ENCODE assay signal across 23 cellular contexts in genomic region chr22:49882519-49883293, GRCh38. TPM values are rescaled to one million over a fixed set of nuclear protein-coding genes. Genes with fewer than 3 reads are reported as not detected.
DNase-seq lines count a peak whose midpoint lies in the region; ATAC-seq, FAIRE-seq and TF ChIP-seq lines count a peak whose summit lies in the region.
"Had no signal": no experiment of that assay in that cellular context is flagged by ENCODE, and none has a peak within 500 bp of the region (broad histone marks: within the 10 kb centered on the region; RNA-seq: fewer than 3 reads in every experiment).

No MANE protein-coding gene starts in this region.

- no peak for TF ChIP-seq CTCF in GM12878 (IDR thresholded peaks at IDR 0.05 in 2 of 3, conservative IDR thresholded peaks at IDR 0.05 in 1 of 3; ENCODE audit: control insufficient read depth in 2 of 3, extremely low read depth in 1 of 3, insufficient read depth in 1 of 3, low read depth in 3 of 3, low read length in 3 of 3)
- no peak for TF ChIP-seq CTCF in spleen (IDR thresholded peaks at IDR 0.05 in 8 of 11, conservative IDR thresholded peaks at IDR 0.05 in 3 of 11)

- peaks cover 36% of the 10 kb centered on the region for H3K79me2 ChIP-seq in GM12878 (ENCODE audit: control insufficient read depth, insufficient read depth, low read length)

- peaks cover 64% of the 10 kb centered on the region for H3K36me3 Mint-ChIP-seq in activated CD4-positive, alpha-beta memory T cell treated with anti-CD3 and anti-CD28 coated beads, Interleukin-2, amount 10 ng/mL, durations not matched to agents 7 days and 5 days (ENCODE audit: low read depth)
- peaks cover 33% of the 10 kb centered on the region for H3K36me3 Mint-ChIP-seq in activated CD4-positive, alpha-beta memory T cell treated with anti-CD3 and anti-CD28 coated beads for 36 hours

- peak overlapping the region; percentile 91; the same call in 1 of the 2 replicates for H3K4me2 ChIP-seq in GM12878 (ENCODE audit: control insufficient read depth, insufficient read depth)
- H3K4me2 ChIP-seq: neural progenitor cell had no signal

- SMC1A ChIA-PET in GM12878 (lab: Charles Lee; ENCODE audit: uncharacterized antibody, unreplicated experiment), result interaction anchor here (0.7 to 3.1 kb wide), 8 partner anchors 11 to 116 kb away, joined by 3 to 22 read pairs (median 4); partner anchors contain the start of genes ALG12 and CRELD2

- H4K20me1 ChIP-seq in GM12878 (ENCODE audit: control insufficient read depth, insufficient read depth), result no peaks in the 10 kb centered on the region

- no peak for DNase-seq in activated CD4-positive, alpha-beta memory T cell treated with anti-CD3 and anti-CD28 coated beads, Interleukin-2, amount 10 ng/mL, durations not matched to agents 7 days and 5 days
- no peak for DNase-seq in activated CD4-positive, alpha-beta memory T cell treated with anti-CD3 and anti-CD28 coated beads for 36 hours
- peak; percentile 49 for DNase-seq in G401 (ENCODE audit: low spot score)
- no peak for DNase-seq in GM12878 (ENCODE audit: low read depth, low spot score)
- peak; percentile 62 for DNase-seq in mesenteric fat pad (ENCODE audit: low spot score)
- DNase-seq in spleen, result no peak
- no peak for DNase-seq in activated naive CD4-positive, alpha-beta T cell treated with Interleukin-2 at 50 U/mL for 16 hours
- DNase-seq: activated CD4-positive, alpha-beta T cell treated with anti-CD3 and anti-CD28 coated beads, Interleukin-2, amount 10 ng/mL, durations not matched to agents 7 days and 5 days; DMS153; H9; left colon; NCI-H1694; NCI-H446; NK-92 treated with Interleukin-12 subunit alpha and Interleukin-12 subunit beta, amount 100 ng/mL, for 24 hours; uterus had no signal

- no peak for FAIRE-seq in GM12878 (lab: Jason Lieb, UNC)
- FAIRE-seq: bronchial epithelial cell, RCC 7860, TTC549 had no signal

- H3K4me1 Mint-ChIP-seq in activated CD4-positive, alpha-beta memory T cell treated with anti-CD3 and anti-CD28 coated beads, Interleukin-2, amount 10 ng/mL, durations not matched to agents 7 days and 5 days, result peaks cover 36% of the 10 kb centered on the region
- peaks cover 26% of the 10 kb centered on the region for H3K4me1 Mint-ChIP-seq in activated CD4-positive, alpha-beta memory T cell treated with anti-CD3 and anti-CD28 coated beads for 36 hours (ENCODE audit: low read depth)

- RAD21 ChIA-PET in GM12878 (lab: Charles Lee; ENCODE audit: unreplicated experiment), result interaction anchor here (0.8 to 2.4 kb wide), 4 partner anchors 27 to 58 kb away, joined by 3 to 8 read pairs (median 6); no protein-coding TSS in a partner anchor

- no peak for TF ChIP-seq EP300 in GM12878 (IDR thresholded peaks at IDR 0.05; ENCODE audit: borderline replicate concordance in 1 of 2, control insufficient read depth in 1 of 2, low read depth in 2 of 2, low read length in 2 of 2)

- H2AFZ ChIP-seq in GM12878 (ENCODE audit: control insufficient read depth, low read depth, low read length), result no peak overlapping the region
- H2AFZ ChIP-seq: neural progenitor cell had no signal

- TF ChIP-seq RAD21 in GM12878 (IDR thresholded peaks at IDR 0.05; ENCODE audit: insufficient read depth, low read depth, low read length), result no peak

- H3K27me3 ChIP-seq in GM12878 (replicated peaks in 1 of 2; ENCODE audit: control insufficient read depth in 2 of 2, insufficient read depth in 2 of 2, low read length in 1 of 2) (no peaks in the 10 kb centered on the region), spleen (replicated peaks in 1 of 7) (no peaks in the 10 kb centered on the region)
- H3K27me3 ChIP-seq: neural progenitor cell, uterus had no signal

- H3K27ac ChIP-seq in GM12878 (ENCODE audit: control insufficient read depth, insufficient read depth) (peak overlapping the region; percentile 63; the same call in 1 of the 2 replicates), spleen (no peak overlapping the region)
- H3K27ac ChIP-seq: neural progenitor cell, uterus had no signal

- H3K4me3 ChIP-seq in GM12878, result 0 out of 2 replicates have a peak overlapping the region, but pooled peaks have one; percentile 53
- no peak overlapping the region for H3K4me3 ChIP-seq in spleen
- H3K4me3 ChIP-seq: neural progenitor cell, uterus had no signal

- intact Hi-C loops in activated CD4-positive, alpha-beta memory T cell treated with anti-CD3 and anti-CD28 coated beads for 36 hours (cut with micrococcal nuclease), result no loop called here
- intact Hi-C loops in GM12878 (cut with micrococcal nuclease; ENCODE audit: unreplicated experiment) (no loop called here), spleen (cut with DNase I; ENCODE audit: low total_unique reads) (no loop called here)

- POLR2A ChIA-PET in activated CD4-positive, alpha-beta memory T cell treated with anti-CD3 and anti-CD28 coated beads, Interleukin-2, amount 10 ng/mL, durations not matched to agents 7 days and 5 days (lab: Charles Lee), result no interaction called here
- POLR2A ChIA-PET in activated CD4-positive, alpha-beta memory T cell treated with anti-CD3 and anti-CD28 coated beads for 36 hours (lab: Charles Lee), result no interaction called here
- POLR2A ChIA-PET in GM12878 (lab: Charles Lee), result interaction anchor here (0.6 kb wide), 1 partner anchor 11 kb away, joined by 3 read pairs; no protein-coding TSS in a partner anchor

- no TSS peak for BruUV-seq in GM12878 (replicated peaks; lab: Mats Ljungman, UMichigan)

- no peak for ATAC-seq in GM12878
- ATAC-seq in GM18909 (IDR thresholded peaks at IDR 0.05; ENCODE audit: poor library complexity, unreplicated experiment), result no peak
- ATAC-seq: esophagus mucosa, left colon had no signal

- H3K9me3 Mint-ChIP-seq in activated CD4-positive, alpha-beta memory T cell treated with anti-CD3 and anti-CD28 coated beads, Interleukin-2, amount 10 ng/mL, durations not matched to agents 7 days and 5 days, result no peaks in the 10 kb centered on the region
- H3K9me3 Mint-ChIP-seq in activated CD4-positive, alpha-beta memory T cell treated with anti-CD3 and anti-CD28 coated beads for 36 hours, result no peaks in the 10 kb centered on the region
- H3K9me3 Mint-ChIP-seq: activated CD4-positive, alpha-beta T cell treated with anti-CD3 and anti-CD28 coated beads, Interleukin-2, amount 10 ng/mL, durations not matched to agents 7 days and 5 days had no signal

- CTCF ChIA-PET in activated CD4-positive, alpha-beta memory T cell treated with anti-CD3 and anti-CD28 coated beads, Interleukin-2, amount 10 ng/mL, durations not matched to agents 7 days and 5 days (lab: Charles Lee), result no interaction called here
- CTCF ChIA-PET in activated CD4-positive, alpha-beta memory T cell treated with anti-CD3 and anti-CD28 coated beads for 36 hours (lab: Charles Lee), result interaction anchor here (0.9 kb wide), 1 partner anchor 148 kb away, joined by 3 read pairs; no protein-coding TSS in a partner anchor
- CTCF ChIA-PET in GM12878 (lab: Yijun Ruan, JAX), result interaction anchor here (1.0 kb wide), 1 partner anchor 12 kb away, joined by 3 read pairs; no protein-coding TSS in a partner anchor

- in situ Hi-C loops in G401 (cut with HindIII; ENCODE audit: low sequenced_read_pairs), result no loop called here
- in situ Hi-C loops in GM12878 (cut with MboI), result no loop called here

- TF ChIP-seq POLR2A in GM12878 (IDR thresholded peaks at IDR 0.05; ENCODE audit: low read depth, low read length) (no peak), spleen (IDR thresholded peaks at IDR 0.05) (no peak)

- 96% methylated on average over 21 of the region's 21 CpGs for WGBS in GM12878 (ENCODE audit: insufficient coverage, insufficient replicate concordance, low lambda C conversion rate, missing lambda C conversion rate)
- 82 to 88% (median 86%) methylated on average over 21 of the region's 21 CpGs for WGBS in spleen, 5 donors

- peaks cover 29 to 32% of the 10 kb centered on the region in 2 experiments for H3K36me3 ChIP-seq in GM12878 (ENCODE audit: control insufficient read depth in 2 of 2, insufficient read depth in 2 of 2, low read length in 1 of 2)
- H3K36me3 ChIP-seq in spleen, result peaks cover 5 to 64% (median 37%) of the 10 kb centered on the region in 6 donors
- H3K36me3 ChIP-seq: neural progenitor cell, uterus had no signal

- H3K4me1 ChIP-seq in GM12878 (ENCODE audit: control insufficient read depth, insufficient read depth, low read length), result peaks cover 28% of the 10 kb centered on the region
- H3K4me1 ChIP-seq in spleen, result peaks cover 0 to 28% (median 8%) of the 10 kb centered on the region in 6 donors
- H3K4me1 ChIP-seq: neural progenitor cell, uterus had no signal

- no peak overlapping the region for H3K9ac ChIP-seq in GM12878 (ENCODE audit: control insufficient read depth, insufficient read depth, low read length)
- H3K9ac ChIP-seq: neural progenitor cell had no signal

- H3K4me3 Mint-ChIP-seq in activated CD4-positive, alpha-beta memory T cell treated with anti-CD3 and anti-CD28 coated beads, Interleukin-2, amount 10 ng/mL, durations not matched to agents 7 days and 5 days, result no peak overlapping the region
- H3K4me3 Mint-ChIP-seq in activated CD4-positive, alpha-beta memory T cell treated with anti-CD3 and anti-CD28 coated beads for 36 hours, result no peak overlapping the region
- H3K4me3 Mint-ChIP-seq: activated CD4-positive, alpha-beta T cell treated with anti-CD3 and anti-CD28 coated beads, Interleukin-2, amount 10 ng/mL, durations not matched to agents 7 days and 5 days; activated naive CD8-positive, alpha-beta T cell; CD14-positive monocyte; H9; neural progenitor cell had no signal

- peak overlapping the region; percentile 42 for H3K27ac Mint-ChIP-seq in activated CD4-positive, alpha-beta memory T cell treated with anti-CD3 and anti-CD28 coated beads, Interleukin-2, amount 10 ng/mL, durations not matched to agents 7 days and 5 days
- no peak overlapping the region for H3K27ac Mint-ChIP-seq in activated CD4-positive, alpha-beta memory T cell treated with anti-CD3 and anti-CD28 coated beads for 36 hours
- H3K27ac Mint-ChIP-seq: activated CD4-positive, alpha-beta T cell treated with anti-CD3 and anti-CD28 coated beads, Interleukin-2, amount 10 ng/mL, durations not matched to agents 7 days and 5 days; CD14-positive monocyte; neural progenitor cell had no signal

- peaks cover 1% of the 10 kb centered on the region; the same call in 1 of the 3 replicates for H3K9me3 ChIP-seq in GM12878 (replicated peaks; ENCODE audit: control insufficient read depth, insufficient read depth, low read length)
- no peaks in the 10 kb centered on the region for H3K9me3 ChIP-seq in spleen

- H3K27me3 Mint-ChIP-seq in activated CD4-positive, alpha-beta memory T cell treated with anti-CD3 and anti-CD28 coated beads, Interleukin-2, amount 10 ng/mL, durations not matched to agents 7 days and 5 days, result no peaks in the 10 kb centered on the region
- no peaks in the 10 kb centered on the region for H3K27me3 Mint-ChIP-seq in activated CD4-positive, alpha-beta memory T cell treated with anti-CD3 and anti-CD28 coated beads for 36 hours
- H3K27me3 Mint-ChIP-seq: activated CD4-positive, alpha-beta T cell treated with anti-CD3 and anti-CD28 coated beads, Interleukin-2, amount 10 ng/mL, durations not matched to agents 7 days and 5 days; activated naive CD8-positive, alpha-beta T cell had no signal

RNA-seq across cellular contexts. Expression of gene ZBED4, which starts 29.1 kb away (rescaled TPM):
- 10 to 100 TPM; 20.6 to 21.8 TPM for total RNA-seq in activated CD4-positive, alpha-beta memory T cell treated with anti-CD3 and anti-CD28 coated beads, Interleukin-2, amount 10 ng/mL, durations not matched to agents 7 days and 5 days
- 10 to 100 TPM; 18.4 TPM for total RNA-seq in activated CD4-positive, alpha-beta memory T cell treated with anti-CD3 and anti-CD28 coated beads for 36 hours
- 10.0 and 12.8 TPM in 2 replicates for total RNA-seq in G401 (2014; rRNA removed; shearing (Covaris generic))
- 28.5 and 31.8 TPM in 2 replicates for total RNA-seq in GM12878 (2013; cell fraction: nucleolus; rRNA removed)
- total RNA-seq in GM12878 (2014; rRNA removed), result 14.1 and 14.7 TPM in 2 replicates
- 9.0 and 9.9 TPM in 2 replicates for total RNA-seq in GM12878 (2014; rRNA removed; fragmentation: Illumina TruSeq; extraction: Trizol)
- 21.2 and 21.6 TPM in 2 replicates for total RNA-seq in GM12878 (2021)
- polyA plus RNA-seq in GM12878 (2011; ENCODE audit: low read depth), result 7.8 TPM
- 3.9 and 6.1 TPM in 2 replicates for polyA plus RNA-seq in GM12878 (2011; rRNA removed)
- 6.0 and 8.5 TPM in 2 replicates for polyA plus RNA-seq in GM12878 (2011; cell fraction: cytosol; rRNA removed)
- 10.7 and 13.5 TPM in 2 replicates for polyA plus RNA-seq in GM12878 (2011; cell fraction: nucleus; rRNA removed)
- 11.6 and 11.8 TPM in 2 replicates for polyA plus RNA-seq in GM12878 (2012)
- 10.6 and 14.9 TPM in 2 replicates for polyA plus RNA-seq in GM12878 (2014; fragmentation: Illumina TruSeq; extraction: Trizol)
- 1 to 10 TPM; 2.3 to 2.7 TPM for polyA plus RNA-seq in GM12878 (2014; fragmentation: Nextera tagmentation; extraction: Ambion mirVana)
- polyA plus RNA-seq in GM12878 (2014; rRNA removed), result 10.6 and 11.0 TPM in 2 replicates
- polyA plus RNA-seq in GM12878 (2016; fragmentation: Nextera tagmentation; extraction: Ambion mirVana), result 10 to 100 TPM; 14.9 to 16.8 TPM
- polyA minus RNA-seq in GM12878 (2011; rRNA and poly(A)+ RNA removed), result 8.4 and 11.6 TPM in 2 replicates
- polyA minus RNA-seq in GM12878 (2011; cell fraction: cytosol; rRNA and poly(A)+ RNA removed), result 7.1 and 7.4 TPM in 2 replicates
- 4.6 and 9.8 TPM in 2 replicates for polyA minus RNA-seq in GM12878 (2011; cell fraction: nucleus; rRNA and poly(A)+ RNA removed)
- total RNA-seq in mesenteric fat pad, result 10.4 TPM
- total RNA-seq in spleen, result 10 to 100 TPM; 10.1 to 23.2 (median 16.1) TPM
- 1 to 10 TPM; 2.9 to 5.3 (median 3.5) TPM for polyA plus RNA-seq in spleen

RNA-seq across cellular contexts. Expression of gene ALG12, which starts 35.5 kb away (rescaled TPM):
- 10 to 100 TPM; 14.7 to 20.6 TPM for total RNA-seq in activated CD4-positive, alpha-beta memory T cell treated with anti-CD3 and anti-CD28 coated beads, Interleukin-2, amount 10 ng/mL, durations not matched to agents 7 days and 5 days
- total RNA-seq in activated CD4-positive, alpha-beta memory T cell treated with anti-CD3 and anti-CD28 coated beads for 36 hours, result 10 to 100 TPM; 12.4 to 13.8 TPM
- total RNA-seq in G401 (2014; rRNA removed; shearing (Covaris generic)), result 23.8 and 24.1 TPM in 2 replicates
- total RNA-seq in GM12878 (2013; cell fraction: nucleolus; rRNA removed), result 43.7 and 49.4 TPM in 2 replicates
- total RNA-seq in GM12878 (2014; rRNA removed), result 9.8 and 10.5 TPM in 2 replicates
- 3.3 and 3.7 TPM in 2 replicates for total RNA-seq in GM12878 (2014; rRNA removed; fragmentation: Illumina TruSeq; extraction: Trizol)
- 15.8 and 16.6 TPM in 2 replicates for total RNA-seq in GM12878 (2021)
- polyA plus RNA-seq in GM12878 (2011; ENCODE audit: low read depth), result 4.7 TPM
- polyA plus RNA-seq in GM12878 (2011; rRNA removed), result 2.2 and 5.2 TPM in 2 replicates
- 7.2 and 10.1 TPM in 2 replicates for polyA plus RNA-seq in GM12878 (2011; cell fraction: cytosol; rRNA removed)
- polyA plus RNA-seq in GM12878 (2011; cell fraction: nucleus; rRNA removed), result 18.2 and 19.7 TPM in 2 replicates
- 12.4 and 15.1 TPM in 2 replicates for polyA plus RNA-seq in GM12878 (2012)
- polyA plus RNA-seq in GM12878 (2014; fragmentation: Illumina TruSeq; extraction: Trizol), result 0.79 and 4.3 TPM in 2 replicates
- under 1 TPM; 0.22 to 0.37 TPM for polyA plus RNA-seq in GM12878 (2014; fragmentation: Nextera tagmentation; extraction: Ambion mirVana)
- 8.0 and 9.7 TPM in 2 replicates for polyA plus RNA-seq in GM12878 (2014; rRNA removed)
- 10 to 100 TPM; 17.9 to 23.4 TPM for polyA plus RNA-seq in GM12878 (2016; fragmentation: Nextera tagmentation; extraction: Ambion mirVana)
- 6.0 and 20.6 TPM in 2 replicates for polyA minus RNA-seq in GM12878 (2011; rRNA and poly(A)+ RNA removed)
- polyA minus RNA-seq in GM12878 (2011; cell fraction: cytosol; rRNA and poly(A)+ RNA removed), result 3.6 and 4.7 TPM in 2 replicates
- polyA minus RNA-seq in GM12878 (2011; cell fraction: nucleus; rRNA and poly(A)+ RNA removed), result 3.4 and 4.7 TPM in 2 replicates
- 12.5 TPM for total RNA-seq in mesenteric fat pad
- 10 to 100 TPM; 10.2 to 20.1 (median 13.3) TPM for total RNA-seq in spleen
- 1 to 10 TPM; 5.7 to 7.1 (median 5.9) TPM for polyA plus RNA-seq in spleen

RNA-seq across cellular contexts. Expression of gene CRELD2, which starts 35.7 kb away (rescaled TPM):
- total RNA-seq in activated CD4-positive, alpha-beta memory T cell treated with anti-CD3 and anti-CD28 coated beads, Interleukin-2, amount 10 ng/mL, durations not matched to agents 7 days and 5 days, result 10 to 100 TPM; 50.0 to 51.2 TPM
- 10 to 100 TPM; 29.8 to 30.7 TPM for total RNA-seq in activated CD4-positive, alpha-beta memory T cell treated with anti-CD3 and anti-CD28 coated beads for 36 hours
- total RNA-seq in G401 (2014; rRNA removed; shearing (Covaris generic)), result 85.5 and 121 TPM in 2 replicates
- 19.9 and 22.8 TPM in 2 replicates for total RNA-seq in GM12878 (2013; cell fraction: nucleolus; rRNA removed)
- 37.9 and 49.5 TPM in 2 replicates for total RNA-seq in GM12878 (2014; rRNA removed)
- total RNA-seq in GM12878 (2014; rRNA removed; fragmentation: Illumina TruSeq; extraction: Trizol), result 16.1 and 16.5 TPM in 2 replicates
- 40.6 and 48.1 TPM in 2 replicates for total RNA-seq in GM12878 (2021)
- 17.3 TPM for polyA plus RNA-seq in GM12878 (2011; ENCODE audit: low read depth)
- 8.4 and 14.0 TPM in 2 replicates for polyA plus RNA-seq in GM12878 (2011; rRNA removed)
- polyA plus RNA-seq in GM12878 (2011; cell fraction: cytosol; rRNA removed), result 22.4 and 29.3 TPM in 2 replicates
- 40.8 and 53.1 TPM in 2 replicates for polyA plus RNA-seq in GM12878 (2011; cell fraction: nucleus; rRNA removed)
- 33.5 and 34.5 TPM in 2 replicates for polyA plus RNA-seq in GM12878 (2012)
- 3.2 and 11.9 TPM in 2 replicates for polyA plus RNA-seq in GM12878 (2014; fragmentation: Illumina TruSeq; extraction: Trizol)
- 10 to 100 TPM in 1 of 2 experiments, 1 to 10 TPM in 1; 9.4 to 15.0 TPM for polyA plus RNA-seq in GM12878 (2014; fragmentation: Nextera tagmentation; extraction: Ambion mirVana)
- polyA plus RNA-seq in GM12878 (2014; rRNA removed), result 35.7 and 45.0 TPM in 2 replicates
- 100 to 1,000 TPM in 1 of 2 experiments, 10 to 100 TPM in 1; 97.0 to 111 TPM for polyA plus RNA-seq in GM12878 (2016; fragmentation: Nextera tagmentation; extraction: Ambion mirVana)
- polyA minus RNA-seq in GM12878 (2011; rRNA and poly(A)+ RNA removed), result 5.8 and 7.4 TPM in 2 replicates
- 5.6 TPM in 2 replicates for polyA minus RNA-seq in GM12878 (2011; cell fraction: cytosol; rRNA and poly(A)+ RNA removed)
- polyA minus RNA-seq in GM12878 (2011; cell fraction: nucleus; rRNA and poly(A)+ RNA removed), result 5.1 and 8.7 TPM in 2 replicates
- 36.5 TPM for total RNA-seq in mesenteric fat pad
- total RNA-seq in spleen, result 10 to 100 TPM; 23.2 to 46.3 (median 38.1) TPM
- 10 to 100 TPM; 16.2 to 26.3 (median 18.3) TPM for polyA plus RNA-seq in spleen

RNA-seq across cellular contexts. Expression of gene BRD1, which starts 55.0 kb away (rescaled TPM):
- 10 to 100 TPM; 54.7 to 55.4 TPM for total RNA-seq in activated CD4-positive, alpha-beta memory T cell treated with anti-CD3 and anti-CD28 coated beads, Interleukin-2, amount 10 ng/mL, durations not matched to agents 7 days and 5 days
- 10 to 100 TPM; 27.5 to 30.2 TPM for total RNA-seq in activated CD4-positive, alpha-beta memory T cell treated with anti-CD3 and anti-CD28 coated beads for 36 hours
- total RNA-seq in G401 (2014; rRNA removed; shearing (Covaris generic)), result 19.3 and 27.5 TPM in 2 replicates
- 53.3 and 67.3 TPM in 2 replicates for total RNA-seq in GM12878 (2013; cell fraction: nucleolus; rRNA removed)
- 15.2 and 16.4 TPM in 2 replicates for total RNA-seq in GM12878 (2014; rRNA removed)
- 11.7 and 12.3 TPM in 2 replicates for total RNA-seq in GM12878 (2014; rRNA removed; fragmentation: Illumina TruSeq; extraction: Trizol)
- total RNA-seq in GM12878 (2021), result 26.4 and 26.9 TPM in 2 replicates
- 6.0 TPM for polyA plus RNA-seq in GM12878 (2011; ENCODE audit: low read depth)
- 4.1 and 4.8 TPM in 2 replicates for polyA plus RNA-seq in GM12878 (2011; rRNA removed)
- polyA plus RNA-seq in GM12878 (2011; cell fraction: cytosol; rRNA removed), result 5.0 TPM in 2 replicates
- 30.6 and 48.0 TPM in 2 replicates for polyA plus RNA-seq in GM12878 (2011; cell fraction: nucleus; rRNA removed)
- polyA plus RNA-seq in GM12878 (2012), result 13.8 and 14.2 TPM in 2 replicates
- 4.2 and 9.4 TPM in 2 replicates for polyA plus RNA-seq in GM12878 (2014; fragmentation: Illumina TruSeq; extraction: Trizol)
- 1 to 10 TPM in 1 of 2 experiments, under 1 TPM in 1; 0.90 to 2.1 TPM for polyA plus RNA-seq in GM12878 (2014; fragmentation: Nextera tagmentation; extraction: Ambion mirVana)
- polyA plus RNA-seq in GM12878 (2014; rRNA removed), result 17.9 and 19.0 TPM in 2 replicates
- polyA plus RNA-seq in GM12878 (2016; fragmentation: Nextera tagmentation; extraction: Ambion mirVana), result 1 to 10 TPM; 2.9 to 3.2 TPM
- 7.3 and 10.7 TPM in 2 replicates for polyA minus RNA-seq in GM12878 (2011; rRNA and poly(A)+ RNA removed)
- polyA minus RNA-seq in GM12878 (2011; cell fraction: cytosol; rRNA and poly(A)+ RNA removed), result 5.3 and 5.6 TPM in 2 replicates
- 14.0 and 24.9 TPM in 2 replicates for polyA minus RNA-seq in GM12878 (2011; cell fraction: nucleus; rRNA and poly(A)+ RNA removed)
- 25.0 TPM for total RNA-seq in mesenteric fat pad
- total RNA-seq in spleen, result 10 to 100 TPM; 35.3 to 59.6 (median 46.9) TPM
- polyA plus RNA-seq in spleen, result 10 to 100 TPM; 14.2 to 23.1 (median 17.6) TPM

Comparison
In these comparisons a context has a peak if more than half of its experiments do, and no peak if none do; other contexts are left out.
1. DNase-seq: peak in G401 (single experiment) and mesenteric fat pad (single experiment); none in activated CD4-positive, alpha-beta memory T cell treated with anti-CD3 and anti-CD28 coated beads, Interleukin-2, amount 10 ng/mL, durations not matched to agents 7 days and 5 days (single experiment), activated CD4-positive, alpha-beta memory T cell treated with anti-CD3 and anti-CD28 coated beads for 36 hours (single experiment), GM12878 (single experiment), spleen (single experiment) and activated naive CD4-positive, alpha-beta T cell treated with Interleukin-2 at 50 U/mL for 16 hours (single experiment).